ENCODE assay signal across 1 cellular context in the genomic region with DNA sequence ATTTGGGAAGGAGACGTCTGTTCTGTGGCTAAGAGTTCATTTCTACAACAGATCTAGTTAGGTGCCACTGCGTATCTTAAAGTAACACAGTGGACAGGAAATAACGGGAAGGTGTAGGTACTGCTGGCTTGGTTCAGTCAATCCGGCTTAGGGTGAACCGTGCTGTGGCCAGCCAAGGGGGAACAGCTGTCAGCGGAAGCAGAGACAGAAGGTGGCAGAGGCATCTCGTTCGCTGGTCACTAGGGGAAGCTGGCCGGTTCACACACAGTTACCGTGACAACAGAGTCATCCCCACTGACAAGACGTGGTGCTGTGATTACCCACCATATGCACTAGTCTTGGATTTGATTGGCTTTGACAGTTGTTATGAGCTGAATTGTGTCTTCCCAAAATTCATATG.
TF ChIP-seq lines count a peak whose summit lies in the region.

No MANE protein-coding gene starts in this region.

TF ChIP-seq in neural cell, 6 proteins besides CTCF, POLR2A, EP300 and RAD21:
- TF ChIP-seq, protein P1, sequence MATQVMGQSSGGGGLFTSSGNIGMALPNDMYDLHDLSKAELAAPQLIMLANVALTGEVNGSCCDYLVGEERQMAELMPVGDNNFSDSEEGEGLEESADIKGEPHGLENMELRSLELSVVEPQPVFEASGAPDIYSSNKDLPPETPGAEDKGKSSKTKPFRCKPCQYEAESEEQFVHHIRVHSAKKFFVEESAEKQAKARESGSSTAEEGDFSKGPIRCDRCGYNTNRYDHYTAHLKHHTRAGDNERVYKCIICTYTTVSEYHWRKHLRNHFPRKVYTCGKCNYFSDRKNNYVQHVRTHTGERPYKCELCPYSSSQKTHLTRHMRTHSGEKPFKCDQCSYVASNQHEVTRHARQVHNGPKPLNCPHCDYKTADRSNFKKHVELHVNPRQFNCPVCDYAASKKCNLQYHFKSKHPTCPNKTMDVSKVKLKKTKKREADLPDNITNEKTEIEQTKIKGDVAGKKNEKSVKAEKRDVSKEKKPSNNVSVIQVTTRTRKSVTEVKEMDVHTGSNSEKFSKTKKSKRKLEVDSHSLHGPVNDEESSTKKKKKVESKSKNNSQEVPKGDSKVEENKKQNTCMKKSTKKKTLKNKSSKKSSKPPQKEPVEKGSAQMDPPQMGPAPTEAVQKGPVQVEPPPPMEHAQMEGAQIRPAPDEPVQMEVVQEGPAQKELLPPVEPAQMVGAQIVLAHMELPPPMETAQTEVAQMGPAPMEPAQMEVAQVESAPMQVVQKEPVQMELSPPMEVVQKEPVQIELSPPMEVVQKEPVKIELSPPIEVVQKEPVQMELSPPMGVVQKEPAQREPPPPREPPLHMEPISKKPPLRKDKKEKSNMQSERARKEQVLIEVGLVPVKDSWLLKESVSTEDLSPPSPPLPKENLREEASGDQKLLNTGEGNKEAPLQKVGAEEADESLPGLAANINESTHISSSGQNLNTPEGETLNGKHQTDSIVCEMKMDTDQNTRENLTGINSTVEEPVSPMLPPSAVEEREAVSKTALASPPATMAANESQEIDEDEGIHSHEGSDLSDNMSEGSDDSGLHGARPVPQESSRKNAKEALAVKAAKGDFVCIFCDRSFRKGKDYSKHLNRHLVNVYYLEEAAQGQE (IDR thresholded peaks at IDR 0.05; ENCODE audit: borderline replicate concordance), result no peak
- TF ChIP-seq MXI1 (conservative IDR thresholded peaks at IDR 0.05; ENCODE audit: poor library complexity, severe bottlenecking) (no peak), EZH2 (IDR thresholded peaks at IDR 0.05; ENCODE audit: borderline replicate concordance, insufficient read depth, low read length, poor library complexity, severe bottlenecking) (no peak), SMC3 (conservative IDR thresholded peaks at IDR 0.05; ENCODE audit: poor library complexity) (peak; percentile 17), TAF1 (IDR thresholded peaks at IDR 0.05; ENCODE audit: low read depth) (no peak)
